18 cellular contexts compared by ENCODE assay signal in the genomic region with DNA sequence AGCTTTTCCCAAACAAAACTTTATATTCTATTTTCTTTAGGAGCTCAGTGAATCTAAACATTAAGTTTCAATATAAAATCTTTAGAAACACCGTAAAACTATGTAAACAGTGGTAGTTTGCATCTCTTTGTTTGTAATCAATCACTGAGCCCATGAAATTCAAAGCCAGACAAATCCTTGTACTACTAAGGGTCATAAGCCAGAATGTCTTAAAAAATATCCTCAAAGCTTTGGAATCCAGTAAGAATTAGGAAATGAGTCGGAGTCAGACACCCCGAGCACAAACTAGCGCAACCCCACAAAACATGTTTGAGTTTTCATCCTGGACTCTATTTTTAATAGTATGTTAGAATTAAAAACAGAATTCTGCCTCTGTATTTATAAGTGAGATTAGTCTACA.
"Had no signal": no experiment of that assay in that cellular context is flagged by ENCODE, and none has a peak within 500 bp of the region (broad histone marks: within the 10 kb centered on the region; RNA-seq: fewer than 3 reads in every experiment).

No MANE protein-coding gene starts in this region.

- H3K27me3 ChIP-seq: vagina had no signal

- ATAC-seq: activated CD4-positive, alpha-beta T cell treated with anti-CD3 and anti-CD28 coated beads for 36 hours; activated naive CD4-positive, alpha-beta T cell treated with anti-CD3 and anti-CD28 coated beads, Interleukin-2, amount 50 U/mL, for 72 hours; left colon; natural killer cell treated with Interleukin-12 subunit alpha and Interleukin-12 subunit beta and Interleukin-15 and Interleukin-18, amount 100 ng/mL, for 72 hours; WTC11 had no signal

- H3K4me3 Mint-ChIP-seq: activated CD4-positive, alpha-beta T cell treated with anti-CD3 and anti-CD28 coated beads for 36 hours; activated T-helper 1 cell treated with anti-CD3 and anti-CD28 coated beads, Interleukin-12 subunit alpha, Interleukin-12 subunit beta, Interleukin-2, Interleukin-4 antibody, amounts not matched to agents 30 ng/mL and 10 ng/mL and 1 ng/mL, durations not matched to agents 14 hours and 24 hours and 36 hours; mesothelial cell of epicardium; natural killer cell treated with Interleukin-12 subunit alpha and Interleukin-12 subunit beta and Interleukin-15 and Interleukin-18, amount 100 ng/mL, for 72 hours; stimulated activated naive CD8-positive, alpha-beta T cell treated with anti-CD3 and anti-CD28 coated beads, Interleukin-15, Interleukin-2, amounts not matched to agents 100 ng/mL and 50 ng/mL, for 24 hours; WTC11 had no signal

- H3K4me1 ChIP-seq: transverse colon, vagina had no signal

- H3K9me3 Mint-ChIP-seq: activated naive CD4-positive, alpha-beta T cell treated with anti-CD3 and anti-CD28 coated beads, Interleukin-2, amount 50 U/mL, for 72 hours; activated T-helper 1 cell treated with anti-CD3 and anti-CD28 coated beads, Interleukin-12 subunit alpha, Interleukin-12 subunit beta, Interleukin-2, Interleukin-4 antibody, amounts not matched to agents 30 ng/mL and 10 ng/mL and 1 ng/mL, durations not matched to agents 14 hours and 24 hours and 36 hours; mesothelial cell of epicardium; natural killer cell treated with Interleukin-12 subunit alpha and Interleukin-12 subunit beta and Interleukin-15 and Interleukin-18, amount 100 ng/mL, for 72 hours; stimulated activated naive CD8-positive, alpha-beta T cell treated with anti-CD3 and anti-CD28 coated beads, Interleukin-15, Interleukin-2, amounts not matched to agents 100 ng/mL and 50 ng/mL, for 24 hours had no signal

- H3K36me3 Mint-ChIP-seq: activated naive CD4-positive, alpha-beta T cell treated with anti-CD3 and anti-CD28 coated beads, Interleukin-2, amount 50 U/mL, for 72 hours; natural killer cell treated with Interleukin-12 subunit alpha and Interleukin-12 subunit beta and Interleukin-15 and Interleukin-18, amount 100 ng/mL, for 72 hours; WTC11 had no signal

- H3K27ac ChIP-seq: transverse colon, vagina had no signal

- H3K4me3 ChIP-seq: lung, transverse colon, vagina had no signal

- H3K36me3 ChIP-seq: transverse colon, vagina had no signal

- FAIRE-seq: colon, islet of Langerhans, TTC549 had no signal

- H3K27ac Mint-ChIP-seq: activated CD4-positive, alpha-beta T cell treated with anti-CD3 and anti-CD28 coated beads for 36 hours; activated naive CD4-positive, alpha-beta T cell treated with anti-CD3 and anti-CD28 coated beads, Interleukin-2, amount 50 U/mL, for 72 hours; activated T-helper 1 cell treated with anti-CD3 and anti-CD28 coated beads, Interleukin-12 subunit alpha, Interleukin-12 subunit beta, Interleukin-2, Interleukin-4 antibody, amounts not matched to agents 30 ng/mL and 10 ng/mL and 1 ng/mL, durations not matched to agents 14 hours and 24 hours and 36 hours; mesothelial cell of epicardium; natural killer cell treated with Interleukin-12 subunit alpha and Interleukin-12 subunit beta and Interleukin-15 and Interleukin-18, amount 100 ng/mL, for 72 hours; stimulated activated naive CD8-positive, alpha-beta T cell treated with anti-CD3 and anti-CD28 coated beads, Interleukin-15, Interleukin-2, amounts not matched to agents 100 ng/mL and 50 ng/mL, for 24 hours; WTC11 had no signal

- DNase-seq: activated CD4-positive, alpha-beta T cell treated with anti-CD3 and anti-CD28 coated beads for 36 hours; activated CD4-positive, alpha-beta T cell treated with anti-CD3 and anti-CD28 coated beads, Interleukin-2, amount 50 U/mL, for 48 hours; activated gamma-delta T cell treated with Interleukin-2 at 50 U/mL for 16 hours; left colon; posterior cingulate gyrus; stimulated activated CD4-positive, alpha-beta T cell treated with anti-CD3 and anti-CD28 coated beads, Interleukin-2, amount 100 ng/mL, for 24 hours; transverse colon had no signal

- H3K27me3 Mint-ChIP-seq: activated CD4-positive, alpha-beta T cell treated with anti-CD3 and anti-CD28 coated beads for 36 hours; stimulated activated naive CD8-positive, alpha-beta T cell treated with anti-CD3 and anti-CD28 coated beads, Interleukin-15, Interleukin-2, amounts not matched to agents 100 ng/mL and 50 ng/mL, for 24 hours had no signal

- H3K9me3 ChIP-seq: transverse colon, vagina had no signal

- H3K4me1 Mint-ChIP-seq: activated CD4-positive, alpha-beta T cell treated with anti-CD3 and anti-CD28 coated beads for 36 hours; WTC11 had no signal
